8 cellular contexts compared by ENCODE assay signal in genomic region chr2:70523996-70524965, GRCh38. TPM values are rescaled to one million over a fixed set of nuclear protein-coding genes. Genes with fewer than 3 reads are reported as not detected.
DNase-seq lines count a peak whose midpoint lies in the region; ATAC-seq and TF ChIP-seq lines count a peak whose summit lies in the region.

No MANE protein-coding gene starts in this region.

- H3K27me3 ChIP-seq in dorsolateral prefrontal cortex (no peaks in the 10 kb centered on the region), BE2C (no peaks in the 10 kb centered on the region), sigmoid colon (no peaks in the 10 kb centered on the region)

- no peak for TF ChIP-seq EP300 in sigmoid colon (IDR thresholded peaks at IDR 0.05)

- H3K9me3 Mint-ChIP-seq in activated CD4-positive, alpha-beta memory T cell treated with anti-CD3 and anti-CD28 coated beads, Interleukin-2, amount 10 ng/mL, durations not matched to agents 7 days and 5 days: no peaks in the 10 kb centered on the region

- H3K4me3 Mint-ChIP-seq in activated CD4-positive, alpha-beta memory T cell treated with anti-CD3 and anti-CD28 coated beads, Interleukin-2, amount 10 ng/mL, durations not matched to agents 7 days and 5 days: no peak overlapping the region

- H3K4me1 ChIP-seq in BE2C (no peaks in the 10 kb centered on the region), sigmoid colon (peaks cover 0 to 12% (median 7%) of the 10 kb centered on the region in 4 donors)

- H3K27ac ChIP-seq in dorsolateral prefrontal cortex (peak overlapping the region in 1 of 59 donors; percentile 16), sigmoid colon (no peak overlapping the region)

- POLR2A ChIA-PET in activated CD4-positive, alpha-beta memory T cell treated with anti-CD3 and anti-CD28 coated beads, Interleukin-2, amount 10 ng/mL, durations not matched to agents 7 days and 5 days (lab: Charles Lee): no interaction called here

- intact Hi-C loops in Right ventricle myocardium superior (cut with DNase I): no loop called here
- intact Hi-C loops in dorsolateral prefrontal cortex (cut with DNase I): no loop called here
- intact Hi-C loops in sigmoid colon (cut with DNase I): no loop called here

- no peaks in the 10 kb centered on the region for H3K27me3 Mint-ChIP-seq in activated CD4-positive, alpha-beta memory T cell treated with anti-CD3 and anti-CD28 coated beads, Interleukin-2, amount 10 ng/mL, durations not matched to agents 7 days and 5 days

- peak overlapping the region; percentile 2 for H3K27ac Mint-ChIP-seq in activated CD4-positive, alpha-beta memory T cell treated with anti-CD3 and anti-CD28 coated beads, Interleukin-2, amount 10 ng/mL, durations not matched to agents 7 days and 5 days

- WGBS in sigmoid colon, 2 donors: 16 to 44% methylated on average over 14 of the region's 14 CpGs

- peak; percentile 71 for ATAC-seq in Right ventricle myocardium superior (ENCODE audit: poor library complexity)
- peak; percentile 76 for ATAC-seq in stimulated activated naive CD8-positive, alpha-beta T cell treated with anti-CD3 and anti-CD28 coated beads, Interleukin-15, Interleukin-2, amounts not matched to agents 100 U/mL and 50 U/mL, for 24 hours

- H3K36me3 ChIP-seq in BE2C (no peaks in the 10 kb centered on the region), sigmoid colon (no peaks in the 10 kb centered on the region)

- no peaks in the 10 kb centered on the region for H3K36me3 Mint-ChIP-seq in activated CD4-positive, alpha-beta memory T cell treated with anti-CD3 and anti-CD28 coated beads, Interleukin-2, amount 10 ng/mL, durations not matched to agents 7 days and 5 days (ENCODE audit: low read depth)

- H3K4me3 ChIP-seq in dorsolateral prefrontal cortex (no peak overlapping the region), BE2C (ENCODE audit: low read depth, low read length) (no peak overlapping the region), sigmoid colon (no peak overlapping the region)

- CTCF ChIA-PET in activated CD4-positive, alpha-beta memory T cell treated with anti-CD3 and anti-CD28 coated beads, Interleukin-2, amount 10 ng/mL, durations not matched to agents 7 days and 5 days (lab: Charles Lee): no interaction called here

- DNase-seq in activated naive CD4-positive, alpha-beta T cell treated with Interleukin-2 at 50 U/mL for 16 hours: peak; percentile 31
- no peak for DNase-seq in activated naive CD4-positive, alpha-beta T cell treated with anti-CD3 and anti-CD28 coated beads, Interleukin-2, amount 50 U/mL, for 16 hours
- no peak for DNase-seq in activated CD4-positive, alpha-beta memory T cell treated with anti-CD3 and anti-CD28 coated beads, Interleukin-2, amount 10 ng/mL, durations not matched to agents 7 days and 5 days
- peak; percentile 49 for DNase-seq in Right ventricle myocardium superior
- peak; percentile 18 for DNase-seq in stimulated activated naive CD8-positive, alpha-beta T cell treated with anti-CD3 and anti-CD28 coated beads, Interleukin-15, Interleukin-2, amounts not matched to agents 100 U/mL and 50 U/mL, for 24 hours
- DNase-seq in dorsolateral prefrontal cortex: no peak
- no peak for DNase-seq in BE2C
- no peak for DNase-seq in sigmoid colon

- H3K9me3 ChIP-seq in BE2C (no peaks in the 10 kb centered on the region), sigmoid colon (no peaks in the 10 kb centered on the region)

- TF ChIP-seq POLR2A in sigmoid colon (IDR thresholded peaks at IDR 0.05): no peak

- H3K4me1 Mint-ChIP-seq in activated CD4-positive, alpha-beta memory T cell treated with anti-CD3 and anti-CD28 coated beads, Interleukin-2, amount 10 ng/mL, durations not matched to agents 7 days and 5 days: peaks cover 18% of the 10 kb centered on the region

- no peak for TF ChIP-seq CTCF in dorsolateral prefrontal cortex (IDR thresholded peaks at IDR 0.05 in 54 of 56, conservative IDR thresholded peaks at IDR 0.05 in 2 of 56; ENCODE audit: low read depth in 1 of 56, partially characterized antibody in 56 of 56)
- no peak for TF ChIP-seq CTCF in BE2C (IDR thresholded peaks at IDR 0.05; ENCODE audit: low read depth, low read length)
- no peak for TF ChIP-seq CTCF in sigmoid colon (IDR thresholded peaks at IDR 0.05)

RNA-seq across cellular contexts. Expression of gene TGFA, which starts 29.3 kb away (rescaled TPM):
- total RNA-seq in activated CD4-positive, alpha-beta memory T cell treated with anti-CD3 and anti-CD28 coated beads, Interleukin-2, amount 10 ng/mL, durations not matched to agents 7 days and 5 days: not detected
- 2.1 TPM for total RNA-seq in Right ventricle myocardium superior
- 10 to 100 TPM in 79 of 120 experiments, 1 to 10 TPM in 41; 4.2 to 47.1 (median 12.5) TPM for total RNA-seq in dorsolateral prefrontal cortex
- polyA plus RNA-seq in BE2C (2012; ENCODE audit: insufficient read depth, insufficient read length, low read depth): not detected
- total RNA-seq in sigmoid colon: 1 to 10 TPM in 2 of 4 donors, under 1 TPM in 1, not detected in 1; 0.33 to 3.2 (median 1.1) TPM
- polyA plus RNA-seq in sigmoid colon: 10 to 100 TPM in 1 of 3 donors, 1 to 10 TPM in 2; 3.0 to 12.7 (median 8.7) TPM

Comparison
In these comparisons a context has a peak if more than half of its experiments do, and no peak if none do; other contexts are left out.
1. DNase-seq: peak in activated naive CD4-positive, alpha-beta T cell treated with Interleukin-2 at 50 U/mL for 16 hours (single experiment), Right ventricle myocardium superior (single experiment) and stimulated activated naive CD8-positive, alpha-beta T cell treated with anti-CD3 and anti-CD28 coated beads, Interleukin-15, Interleukin-2, amounts not matched to agents 100 U/mL and 50 U/mL, for 24 hours (single experiment); none in activated naive CD4-positive, alpha-beta T cell treated with anti-CD3 and anti-CD28 coated beads, Interleukin-2, amount 50 U/mL, for 16 hours (single experiment), activated CD4-positive, alpha-beta memory T cell treated with anti-CD3 and anti-CD28 coated beads, Interleukin-2, amount 10 ng/mL, durations not matched to agents 7 days and 5 days (single experiment), dorsolateral prefrontal cortex (0 of 10), BE2C (single experiment) and sigmoid colon (single experiment).